1 cellular context compared by ENCODE assay signal in the genomic region with DNA sequence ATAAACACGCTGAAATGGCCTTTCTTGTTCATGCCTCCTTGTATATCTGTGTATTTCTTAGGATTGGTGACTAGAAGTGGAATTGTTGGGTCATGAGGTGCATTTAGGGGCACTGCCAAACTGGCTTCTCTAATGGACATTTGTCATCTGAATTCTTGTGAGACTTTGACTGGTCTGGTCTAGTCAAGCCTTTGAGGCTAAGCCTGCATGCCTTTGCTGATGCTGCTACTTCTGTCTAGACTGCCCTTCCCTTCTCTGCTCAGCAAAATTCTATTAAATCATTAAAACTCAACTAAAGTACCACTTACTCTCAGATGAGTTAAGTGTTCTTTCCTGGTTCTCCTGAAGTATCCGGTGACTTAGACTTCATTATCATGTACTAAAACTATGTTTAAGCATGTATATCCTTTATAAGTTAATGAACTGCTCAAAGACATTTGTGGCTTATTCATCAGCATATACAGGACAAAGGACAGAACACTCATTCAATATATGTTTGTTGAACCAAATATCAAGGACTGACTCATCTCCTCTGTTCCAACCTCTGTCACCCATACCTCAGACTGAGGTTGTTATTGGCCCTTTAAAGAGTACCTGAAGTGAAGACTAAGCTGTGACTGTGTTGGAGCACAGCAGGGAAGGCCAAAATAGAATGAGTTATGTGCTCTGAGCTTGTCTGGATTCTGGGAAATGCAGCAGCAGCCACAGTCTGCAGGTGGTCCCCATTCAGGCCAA.
TF ChIP-seq lines count a peak whose summit lies in the region.

No MANE protein-coding gene starts in this region.

TF ChIP-seq in A549, 52 proteins besides CTCF, POLR2A, EP300 and RAD21 (continued from another document):
- peak; percentile 22; the same call in 1 of the 2 replicates for TF ChIP-seq FOSL2 (IDR thresholded peaks at IDR 0.05)
- peak; percentile 34; the same call in 1 of the 2 replicates for TF ChIP-seq FOSL2 (CRISPR knock-in tag; IDR thresholded peaks at IDR 0.05)
- no peak for TF ChIP-seq KDM5A (IDR thresholded peaks at IDR 0.05)
- peak; percentile 40 for TF ChIP-seq MAFK (IDR thresholded peaks at IDR 0.05; ENCODE audit: partially characterized antibody)
